ENCODE assay signal across 17 cellular contexts in genomic region chr5:1015545-1015944, GRCh38. TPM values are rescaled to one million over a fixed set of nuclear protein-coding genes. Genes with fewer than 3 reads are reported as not detected.
DNase-seq lines count a peak whose midpoint lies in the region; ATAC-seq, FAIRE-seq and TF ChIP-seq lines count a peak whose summit lies in the region.
"Had no signal": no experiment of that assay in that cellular context is flagged by ENCODE, and none has a peak within 500 bp of the region (broad histone marks: within the 10 kb centered on the region; RNA-seq: fewer than 3 reads in every experiment).

No MANE protein-coding gene starts in this region.

- H3K4me3 Mint-ChIP-seq in glutamatergic neuron (ENCODE audit: unreplicated experiment), result no peak overlapping the region
- H3K4me3 Mint-ChIP-seq: B cell; CD14-positive monocyte; CD8-positive, alpha-beta T cell had no signal

- no peak for TF ChIP-seq POLR2A in sigmoid colon (IDR thresholded peaks at IDR 0.05)

- peaks cover 4% of the 10 kb centered on the region for H3K9me3 Mint-ChIP-seq in glutamatergic neuron (ENCODE audit: unreplicated experiment)
- H3K9me3 Mint-ChIP-seq: CD8-positive, alpha-beta T cell had no signal

- H3K4me1 ChIP-seq in sigmoid colon, result peaks cover 0 to 2% (median 0%) of the 10 kb centered on the region in 4 donors

- 82 to 85% methylated on average over 10 of the region's 10 CpGs for WGBS in sigmoid colon, 2 donors

- no peaks in the 10 kb centered on the region for H3K36me3 ChIP-seq in sigmoid colon

- H3K27ac ChIP-seq in sigmoid colon, result no peak overlapping the region
- H3K27ac ChIP-seq: GM23248 had no signal

- H3K27me3 ChIP-seq in sigmoid colon, result peaks cover 0 to 12% (median 11%) of the 10 kb centered on the region in 3 donors

- peaks cover 7% of the 10 kb centered on the region for H3K27me3 Mint-ChIP-seq in glutamatergic neuron (ENCODE audit: unreplicated experiment)

- TF ChIP-seq EP300 in sigmoid colon (IDR thresholded peaks at IDR 0.05), result no peak

- peaks cover 13% of the 10 kb centered on the region for H3K4me1 Mint-ChIP-seq in glutamatergic neuron (ENCODE audit: low read depth, unreplicated experiment)
- H3K4me1 Mint-ChIP-seq: CD14-positive monocyte had no signal

- FAIRE-seq in HTR-8/SVneo (lab: Jason Lieb, UNC), result peak; percentile 54
- FAIRE-seq: A204.1, H54 had no signal

- no peak overlapping the region for H3K27ac Mint-ChIP-seq in glutamatergic neuron (ENCODE audit: unreplicated experiment)
- H3K27ac Mint-ChIP-seq: B cell; CD14-positive monocyte; CD8-positive, alpha-beta T cell had no signal

- TF ChIP-seq CTCF in glutamatergic neuron (IDR thresholded peaks at IDR 0.05; ENCODE audit: partially characterized antibody, unreplicated experiment), result no peak
- TF ChIP-seq CTCF in sigmoid colon (IDR thresholded peaks at IDR 0.05), result no peak

- ATAC-seq in left ventricle myocardium superior, result no peak
- no peak for ATAC-seq in GM19452 (IDR thresholded peaks at IDR 0.05; ENCODE audit: unreplicated experiment)
- no peak for ATAC-seq in HG03196 (IDR thresholded peaks at IDR 0.05; ENCODE audit: unreplicated experiment)
- ATAC-seq: CD8-positive, alpha-beta T cell; HCT116 had no signal

- H3K9me3 ChIP-seq in sigmoid colon, result no peaks in the 10 kb centered on the region
- H3K9me3 ChIP-seq: Caco-2 had no signal

- peaks cover 7% of the 10 kb centered on the region for H3K36me3 Mint-ChIP-seq in glutamatergic neuron (ENCODE audit: unreplicated experiment)
- H3K36me3 Mint-ChIP-seq: CD14-positive monocyte; CD8-positive, alpha-beta T cell had no signal

- peak; percentile 24 for DNase-seq in left ventricle myocardium superior
- DNase-seq in cardiac septum (ENCODE audit: low spot score), result no peak
- no peak for DNase-seq in HTR-8/SVneo (ENCODE audit: insufficient read length, low spot score)
- peak; percentile 46 for DNase-seq in glutamatergic neuron
- peak; percentile 56 for DNase-seq in sigmoid colon
- DNase-seq: Caco-2, DMS53, GM23248, IMR-90 had no signal

- no peak overlapping the region for H3K4me3 ChIP-seq in sigmoid colon
- H3K4me3 ChIP-seq: GM23248 had no signal

- intact Hi-C loops in left ventricle myocardium superior (cut with micrococcal nuclease), result no loop called here
- intact Hi-C loops in cardiac septum (cut with DNase I), result loop anchor here (10.0 kb wide), 1 partner anchor 91 kb away; no protein-coding TSS in a partner anchor
- intact Hi-C loops in sigmoid colon (cut with DNase I), result no loop called here

RNA-seq across cellular contexts. Expression of gene NKD2, which starts 6.9 kb away (rescaled TPM):
- 3.4 TPM for total RNA-seq in left ventricle myocardium superior
- total RNA-seq in cardiac septum, result 3.6 TPM
- total RNA-seq in glutamatergic neuron (ENCODE audit: unreplicated experiment), result 41.7 TPM
- 1 to 10 TPM in 3 of 4 donors, under 1 TPM in 1; 0.71 to 4.4 (median 2.0) TPM for total RNA-seq in sigmoid colon
- 1 to 10 TPM in 2 of 3 donors, under 1 TPM in 1; 0.60 to 4.0 (median 1.8) TPM for polyA plus RNA-seq in sigmoid colon
- total RNA-seq: GM23248, IMR-90 had no signal
- polyA plus RNA-seq: CD14-positive monocyte, GM23248, IMR-90 had no signal

Comparison
In these comparisons a context has a peak if more than half of its experiments do, and no peak if none do; other contexts are left out.
1. DNase-seq: peak in left ventricle myocardium superior (single experiment), glutamatergic neuron (single experiment) and sigmoid colon (single experiment); none in cardiac septum (single experiment) and HTR-8/SVneo (single experiment).